14 cellular contexts compared by ENCODE assay signal in the genomic region with DNA sequence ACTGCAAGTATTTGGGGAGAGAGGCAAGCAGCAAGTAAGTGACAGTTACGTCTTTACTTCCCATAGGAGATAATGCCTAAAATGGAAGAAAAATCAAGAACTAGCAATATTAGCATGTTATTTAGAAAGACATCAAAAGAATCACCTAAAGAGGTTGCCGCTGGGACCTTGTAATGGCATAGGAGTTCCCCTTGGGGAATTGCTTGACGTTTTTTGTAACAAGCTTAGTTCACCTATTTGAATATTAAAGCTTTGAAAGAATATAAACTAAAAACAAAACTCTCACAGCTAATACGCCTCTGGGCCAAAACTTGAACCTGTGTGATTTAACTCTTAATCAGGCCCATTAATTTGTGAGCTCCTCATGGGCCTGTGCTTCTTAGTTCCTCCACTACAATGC.
DNase-seq lines count a peak whose midpoint lies in the region; ATAC-seq and TF ChIP-seq lines count a peak whose summit lies in the region.
"Had no signal": no experiment of that assay in that cellular context is flagged by ENCODE, and none has a peak within 500 bp of the region (broad histone marks: within the 10 kb centered on the region; RNA-seq: fewer than 3 reads in every experiment).

No MANE protein-coding gene starts in this region.

- no peak overlapping the region for H3K9ac ChIP-seq in smooth muscle cell (ENCODE audit: low read depth)
- H3K9ac ChIP-seq: KMS-11 had no signal

- H3K4me2 ChIP-seq in smooth muscle cell, result no peak overlapping the region
- H3K4me2 ChIP-seq: KMS-11 had no signal

- 81 to 82% methylated on average over 4 of the region's 4 CpGs for WGBS in heart right ventricle, 2 donors
- WGBS in esophagus squamous epithelium, 2 donors, result 46 to 53% methylated on average over 4 of the region's 4 CpGs
- 75 to 78% methylated on average over 4 of the region's 4 CpGs for WGBS in upper lobe of left lung, 2 donors
- 95% methylated on average over 4 of the region's 4 CpGs for WGBS in smooth muscle cell (ENCODE audit: low lambda C conversion rate)

- H3K36me3 ChIP-seq in heart right ventricle (peaks cover 0 to 13% (median 0%) of the 10 kb centered on the region in 9 donors), esophagus squamous epithelium (peaks cover 0 to 6% (median 0%) of the 10 kb centered on the region in 3 donors), upper lobe of left lung (peaks cover 0 to 3% (median 0%) of the 10 kb centered on the region in 4 donors), smooth muscle cell (ENCODE audit: low read depth) (peaks cover 3% of the 10 kb centered on the region)

- peak in 1 of 8 donors; percentile 45 for ATAC-seq in heart right ventricle
- no peak for ATAC-seq in left ventricle myocardium superior
- peak; percentile 38 for ATAC-seq in HG03571 (IDR thresholded peaks at IDR 0.05; ENCODE audit: unreplicated experiment)
- ATAC-seq in upper lobe of left lung (ENCODE audit: low FRiP score in 2 of 2), result no peak

- intact Hi-C loops in heart right ventricle (cut with DNase I) (loop anchor here in 5 of 10 donors (10.0 kb wide), 2 partner anchors 260 to 270 kb away; a partner anchor contains a TSS), left ventricle myocardium superior (cut with micrococcal nuclease) (no loop called here), esophagus squamous epithelium (cut with DNase I) (no loop called here)

- H3K9me3 ChIP-seq in heart right ventricle, result no peaks in the 10 kb centered on the region
- H3K9me3 ChIP-seq in esophagus squamous epithelium, result no peaks in the 10 kb centered on the region
- H3K9me3 ChIP-seq in upper lobe of left lung, result no peaks in the 10 kb centered on the region
- no peaks in the 10 kb centered on the region for H3K9me3 ChIP-seq in smooth muscle cell (replicated peaks; ENCODE audit: low read depth)

- TF ChIP-seq EP300 in upper lobe of left lung (IDR thresholded peaks at IDR 0.05), result no peak

- H3K79me2 ChIP-seq in smooth muscle cell (ENCODE audit: low read depth), result peaks cover 73% of the 10 kb centered on the region

- peaks cover 50% of the 10 kb centered on the region for H4K20me1 ChIP-seq in smooth muscle cell (ENCODE audit: low read depth)

- H3F3A ChIP-seq in smooth muscle cell (ENCODE audit: low read depth), result peaks cover 5% of the 10 kb centered on the region

- peaks cover 3 to 47% (median 28%) of the 10 kb centered on the region in 9 donors for H3K4me1 ChIP-seq in heart right ventricle
- H3K4me1 ChIP-seq in esophagus squamous epithelium, result peaks cover 0 to 25% (median 12%) of the 10 kb centered on the region in 3 donors
- H3K4me1 ChIP-seq in upper lobe of left lung, result peaks cover 11 to 15% (median 12%) of the 10 kb centered on the region in 4 donors
- peaks cover 3% of the 10 kb centered on the region for H3K4me1 ChIP-seq in smooth muscle cell (ENCODE audit: low read depth)

- H3K27ac ChIP-seq in heart right ventricle, result peak overlapping the region in 7 of 10 donors; percentile 11 to 71 (median 44)
- H3K27ac ChIP-seq in esophagus squamous epithelium, result peak overlapping the region; percentile 59 to 67 (median 62)
- H3K27ac ChIP-seq in upper lobe of left lung, result peak overlapping the region; percentile 12 to 66 (median 62)
- H3K27ac ChIP-seq in smooth muscle cell (ENCODE audit: low read depth), result no peak overlapping the region
- H3K27ac ChIP-seq: KMS-11, RWPE1 had no signal

- H3K4me3 ChIP-seq in heart right ventricle (no peak overlapping the region), esophagus squamous epithelium (no peak overlapping the region), upper lobe of left lung (no peak overlapping the region), smooth muscle cell (no peak overlapping the region)

- H3K27me3 ChIP-seq in heart right ventricle (no peaks in the 10 kb centered on the region), esophagus squamous epithelium (no peaks in the 10 kb centered on the region), upper lobe of left lung (no peaks in the 10 kb centered on the region), smooth muscle cell (ENCODE audit: low read depth) (no peaks in the 10 kb centered on the region)

- TF ChIP-seq CTCF in heart right ventricle (IDR thresholded peaks at IDR 0.05) (no peak), esophagus squamous epithelium (IDR thresholded peaks at IDR 0.05) (no peak), upper lobe of left lung (IDR thresholded peaks at IDR 0.05) (no peak), smooth muscle cell (IDR thresholded peaks at IDR 0.05; ENCODE audit: borderline replicate concordance, insufficient read depth, poor library complexity, severe bottlenecking) (no peak)

- no peak for TF ChIP-seq POLR2A in esophagus squamous epithelium (IDR thresholded peaks at IDR 0.05)
- TF ChIP-seq POLR2A in upper lobe of left lung (IDR thresholded peaks at IDR 0.05), result no peak

- no peak overlapping the region for H2AFZ ChIP-seq in smooth muscle cell (ENCODE audit: low read depth)

- DNase-seq in heart right ventricle, result no peak
- no peak for DNase-seq in left ventricle myocardium superior
- no peak for DNase-seq in esophagus squamous epithelium (lab: John Stamatoyannopoulos, UW)
- no peak for DNase-seq in upper lobe of left lung
- no peak for DNase-seq in stimulated activated CD4-positive, alpha-beta T cell treated with anti-CD3 and anti-CD28 coated beads, Interleukin-4, amount 100 ng/mL, for 4 hours
- DNase-seq in smooth muscle cell (lab: John Stamatoyannopoulos, UW; ENCODE audit: unreplicated experiment), result no peak
- DNase-seq in SK-N-DZ (ENCODE audit: low spot score), result no peak
- DNase-seq: activated T-cell treated with anti-CD3 and anti-CD28 coated beads, Interleukin-2, amount 50 U/mL, for 4 hours; NCI-H187; NCI-H748 treated with DMSO at 0.1 percent for 48 hours; stimulated activated CD4-positive, alpha-beta T cell treated with anti-CD3 and anti-CD28 coated beads, Interleukin-1b, Interleukin-23, amount 100 ng/mL, for 48 hours had no signal
